ENCODE assay signal across 16 cellular contexts in genomic region chr2:96847586-96847985, GRCh38.
"Had no signal": no experiment of that assay in that cellular context is flagged by ENCODE, and none has a peak within 500 bp of the region (broad histone marks: within the 10 kb centered on the region; RNA-seq: fewer than 3 reads in every experiment).

No MANE protein-coding gene starts in this region.

- H3K4me3 ChIP-seq: heart left ventricle, lower lobe of right lung had no signal

- H3K4me3 Mint-ChIP-seq: activated T-helper 1 cell treated with anti-CD3 and anti-CD28 coated beads, Interleukin-12 subunit alpha, Interleukin-12 subunit beta, Interleukin-2, Interleukin-4 antibody, amounts not matched to agents 30 ng/mL and 10 ng/mL and 1 ng/mL, durations not matched to agents 14 hours and 24 hours and 36 hours; effector memory CD8-positive, alpha-beta T cell; nephron; stimulated activated memory B cell treated with anti-CD40 and anti-IgM and Interleukin-4, amounts not matched to agents 10 μg/mL and 1 μg/mL and 100 μg/mL, for 72 hours had no signal

- H3K27me3 Mint-ChIP-seq: effector memory CD8-positive, alpha-beta T cell; stimulated activated memory B cell treated with anti-CD40 and anti-IgM and Interleukin-4, amounts not matched to agents 10 μg/mL and 1 μg/mL and 100 μg/mL, for 72 hours had no signal

- H3K9me3 ChIP-seq: heart left ventricle, lower lobe of right lung had no signal

- H3K4me1 ChIP-seq: foreskin keratinocyte, lower lobe of right lung had no signal

- DNase-seq: activated CD4-positive, alpha-beta T cell treated with anti-CD3 and anti-CD28 coated beads, Interleukin-2, amount 50 U/mL, for 1 hour; activated CD4-positive, CD25-positive, alpha-beta regulatory T cell; activated CD8-positive, alpha-beta memory T cell treated with anti-CD3 and anti-CD28 coated beads for 24 hours; activated naive CD4-positive, alpha-beta T cell; anterior cingulate cortex; cerebellar nuclear complex; effector memory CD8-positive, alpha-beta T cell; foreskin keratinocyte; left cardiac atrium; lower lobe of right lung; stimulated activated CD4-positive, alpha-beta T cell treated with anti-CD3 and anti-CD28 coated beads, Interleukin-12 subunit alpha, Interleukin-12 subunit beta, amount 100 ng/mL, for 4 hours; T-helper 1 cell had no signal

- H3K27me3 ChIP-seq: foreskin keratinocyte, heart left ventricle had no signal

- ATAC-seq: effector memory CD8-positive, alpha-beta T cell; foreskin keratinocyte; left cardiac atrium; lower lobe of right lung; stimulated activated memory B cell treated with anti-CD40 and anti-IgM and Interleukin-4, amounts not matched to agents 10 μg/mL and 1 μg/mL and 100 μg/mL, for 72 hours had no signal

- H3K9me3 Mint-ChIP-seq: activated T-helper 1 cell treated with anti-CD3 and anti-CD28 coated beads, Interleukin-12 subunit alpha, Interleukin-12 subunit beta, Interleukin-2, Interleukin-4 antibody, amounts not matched to agents 30 ng/mL and 10 ng/mL and 1 ng/mL, durations not matched to agents 14 hours and 24 hours and 36 hours; effector memory CD8-positive, alpha-beta T cell; nephron; stimulated activated memory B cell treated with anti-CD40 and anti-IgM and Interleukin-4, amounts not matched to agents 10 μg/mL and 1 μg/mL and 100 μg/mL, for 72 hours had no signal

- H3K27ac ChIP-seq: foreskin keratinocyte, lower lobe of right lung had no signal

- H3K27ac Mint-ChIP-seq: activated T-helper 1 cell treated with anti-CD3 and anti-CD28 coated beads, Interleukin-12 subunit alpha, Interleukin-12 subunit beta, Interleukin-2, Interleukin-4 antibody, amounts not matched to agents 30 ng/mL and 10 ng/mL and 1 ng/mL, durations not matched to agents 14 hours and 24 hours and 36 hours; effector memory CD8-positive, alpha-beta T cell; nephron; stimulated activated memory B cell treated with anti-CD40 and anti-IgM and Interleukin-4, amounts not matched to agents 10 μg/mL and 1 μg/mL and 100 μg/mL, for 72 hours had no signal
